In genomic region chrX:154317391-154318000, GRCh38 we compare ENCODE assay signal across 10 cellular contexts. TPM values are rescaled to one million over a fixed set of nuclear protein-coding genes. Genes with fewer than 3 reads are reported as not detected.
DNase-seq lines count a peak whose midpoint lies in the region; ATAC-seq and TF ChIP-seq lines count a peak whose summit lies in the region.
"Had no signal": no experiment of that assay in that cellular context is flagged by ENCODE, and none has a peak within 500 bp of the region (broad histone marks: within the 10 kb centered on the region; RNA-seq: fewer than 3 reads in every experiment).

No MANE protein-coding gene starts in this region.

- H3K4me3 ChIP-seq in Loucy (ENCODE audit: low read length, poor library complexity, severe bottlenecking) (no peak overlapping the region), dorsolateral prefrontal cortex (no peak overlapping the region)

- no peak overlapping the region for H3K27ac ChIP-seq in dorsolateral prefrontal cortex
- H3K27ac ChIP-seq: HL-60 had no signal

- H3K9me3 Mint-ChIP-seq in neural crest cell, result no peaks in the 10 kb centered on the region

- ATAC-seq in HG02588 (IDR thresholded peaks at IDR 0.05; ENCODE audit: unreplicated experiment) (no peak), GM18511 (IDR thresholded peaks at IDR 0.05; ENCODE audit: unreplicated experiment) (no peak)

- no peak overlapping the region for H3K4me3 Mint-ChIP-seq in neural crest cell

- H3K27ac Mint-ChIP-seq in neural crest cell (ENCODE audit: unreplicated experiment), result no peak overlapping the region

- no peaks in the 10 kb centered on the region for H3K79me2 ChIP-seq in Loucy (ENCODE audit: insufficient read depth, low read length)

- H3K27me3 Mint-ChIP-seq in neural crest cell (ENCODE audit: low read depth), result peaks cover 2% of the 10 kb centered on the region

- peaks cover 3% of the 10 kb centered on the region for H3K4me1 ChIP-seq in Loucy (ENCODE audit: insufficient read depth, low read length, poor library complexity, severe bottlenecking)

- H3K9me2 ChIP-seq in Loucy (replicated peaks; ENCODE audit: low read depth, low read length), result no peaks in the 10 kb centered on the region

- H3K4me2 ChIP-seq in Loucy (ENCODE audit: low read depth, low read length, poor library complexity, severe bottlenecking), result no peak overlapping the region

- H3F3A ChIP-seq in Loucy (ENCODE audit: low read depth), result no peaks in the 10 kb centered on the region

- H3K27me3 ChIP-seq in Loucy (ENCODE audit: insufficient read depth, low read length, poor library complexity, severe bottlenecking) (no peaks in the 10 kb centered on the region), dorsolateral prefrontal cortex (peaks cover 0 to 84% (median 29%) of the 10 kb centered on the region in 45 donors)

- no peak overlapping the region for H3K9ac ChIP-seq in Loucy (ENCODE audit: low read depth, low read length, poor library complexity, severe bottlenecking)

- no peaks in the 10 kb centered on the region for H3K36me3 ChIP-seq in Loucy (ENCODE audit: insufficient read depth, low read length)

- H3K36me3 Mint-ChIP-seq in neural crest cell (ENCODE audit: low read depth), result no peaks in the 10 kb centered on the region

- TF ChIP-seq CTCF in Loucy (conservative IDR thresholded peaks at IDR 0.05; ENCODE audit: low read length), result peak; percentile 55
- TF ChIP-seq CTCF in dorsolateral prefrontal cortex (IDR thresholded peaks at IDR 0.05 in 54 of 56, conservative IDR thresholded peaks at IDR 0.05 in 2 of 56; ENCODE audit: low read depth in 1 of 56, partially characterized antibody in 56 of 56), result peak in 46 of 56 donors; percentile 8 to 51 (median 26)
- TF ChIP-seq CTCF in neural crest cell (conservative IDR thresholded peaks at IDR 0.05), result peak; percentile 51

- peak; percentile 36 for DNase-seq in EH (ENCODE audit: low read depth)
- no peak for DNase-seq in dorsolateral prefrontal cortex
- peak; percentile 29 for DNase-seq in neural crest cell (ENCODE audit: low read depth, low spot score)
- DNase-seq in effector CD4-positive, alpha-beta T cell, result no peak
- no peak for DNase-seq in dedifferentiated amniotic fluid mesenchymal stem cell (ENCODE audit: extremely low spot score)
- DNase-seq: activated naive CD4-positive, alpha-beta T cell had no signal

- intact Hi-C loops in dorsolateral prefrontal cortex (cut with DNase I), result no loop called here

- no peaks in the 10 kb centered on the region for H4K20me1 ChIP-seq in Loucy (ENCODE audit: insufficient read depth, low read length, poor library complexity, severe bottlenecking)

- no peak overlapping the region for H2AFZ ChIP-seq in Loucy (ENCODE audit: low read length)

- no peaks in the 10 kb centered on the region for H3K9me3 ChIP-seq in Loucy (ENCODE audit: insufficient read depth, low read depth, low read length)

- H3K4me1 Mint-ChIP-seq in neural crest cell, result peaks cover 14% of the 10 kb centered on the region

RNA-seq across cellular contexts. Expression of gene TKTL1, which starts 21.9 kb away (rescaled TPM):
- total RNA-seq in dorsolateral prefrontal cortex (1 to 10 TPM in 19 of 120 experiments, under 1 TPM in 34, not detected in 67; 0.17 to 5.9 (median 0.76) TPM), neural crest cell (0.91 and 1.1 TPM in 2 replicates)

RNA-seq across cellular contexts. Expression of gene TEX28, which starts 22.6 kb away (rescaled TPM):
- total RNA-seq in dorsolateral prefrontal cortex, result not detected
- not detected in 2 replicates for total RNA-seq in neural crest cell

RNA-seq across cellular contexts. Expression of gene FLNA, which starts 56.9 kb away (rescaled TPM):
- 100 to 1,000 TPM in 68 of 120 experiments, 10 to 100 TPM in 52; 48.9 to 557 (median 107) TPM for total RNA-seq in dorsolateral prefrontal cortex
- 786 and 809 TPM in 2 replicates for total RNA-seq in neural crest cell

Comparison
In these comparisons a context has a peak if more than half of its experiments do, and no peak if none do; other contexts are left out.
1. DNase-seq: peak in EH (single experiment) and neural crest cell (single experiment); none in dorsolateral prefrontal cortex (0 of 10), effector CD4-positive, alpha-beta T cell (single experiment) and dedifferentiated amniotic fluid mesenchymal stem cell (single experiment).
2. Peak in every context shown above with its lines, with median percentiles within 50 percentile points of each other: CTCF ChIP-seq.